Comparison of ENCODE assay signal across 23 cellular contexts in genomic region chr11:19967796-19968195, GRCh38.
"Had no signal": no experiment of that assay in that cellular context is flagged by ENCODE, and none has a peak within 500 bp of the region (broad histone marks: within the 10 kb centered on the region; RNA-seq: fewer than 3 reads in every experiment).

No MANE protein-coding gene starts in this region.

- H3K9me3 Mint-ChIP-seq: effector memory CD8-positive, alpha-beta T cell; naive thymus-derived CD4-positive, alpha-beta T cell; nephron; neural progenitor cell; stimulated activated effector memory CD8-positive, alpha-beta T cell treated with anti-CD3 and anti-CD28 coated beads, Interleukin-12 subunit alpha, Interleukin-12 subunit beta, amount 100 ng/mL, for 72 hours had no signal

- H3K79me2 ChIP-seq: parathyroid adenoma had no signal

- H3K27me3 ChIP-seq: neural progenitor cell, right atrium auricular region, sigmoid colon, testis, tibial artery, upper lobe of left lung had no signal

- H3K36me3 Mint-ChIP-seq: naive thymus-derived CD4-positive, alpha-beta T cell had no signal

- H3K4me3 ChIP-seq: neural progenitor cell, prostate gland, right atrium auricular region, sigmoid colon, testis, tibial artery, upper lobe of left lung had no signal

- H2AFZ ChIP-seq: neural progenitor cell, parathyroid adenoma had no signal

- H3K27ac ChIP-seq: neural progenitor cell, parathyroid adenoma, prostate gland, right atrium auricular region, sigmoid colon, testis, tibial artery, upper lobe of left lung had no signal

- H3K9ac ChIP-seq: neural progenitor cell, parathyroid adenoma had no signal

- H3K4me2 ChIP-seq: neural progenitor cell had no signal

- ATAC-seq: effector memory CD8-positive, alpha-beta T cell; naive thymus-derived CD4-positive, alpha-beta T cell; stimulated activated effector memory CD8-positive, alpha-beta T cell treated with anti-CD3 and anti-CD28 coated beads, Interleukin-12 subunit alpha, Interleukin-12 subunit beta, amount 100 ng/mL, for 72 hours had no signal

- H3K27ac Mint-ChIP-seq: effector memory CD8-positive, alpha-beta T cell; naive thymus-derived CD4-positive, alpha-beta T cell; neural progenitor cell; stimulated activated effector memory CD8-positive, alpha-beta T cell treated with anti-CD3 and anti-CD28 coated beads, Interleukin-12 subunit alpha, Interleukin-12 subunit beta, amount 100 ng/mL, for 72 hours had no signal

- H3K4me1 ChIP-seq: neural progenitor cell, parathyroid adenoma, prostate gland had no signal

- DNase-seq: cortex of kidney; effector memory CD8-positive, alpha-beta T cell; mesendoderm; midbrain; naive thymus-derived CD4-positive, alpha-beta T cell; sigmoid colon; stimulated activated CD4-positive, alpha-beta T cell treated with anti-CD3 and anti-CD28 coated beads, Interleukin-2, amount 100 ng/mL, for 24 hours; stimulated activated CD4-positive, alpha-beta T cell treated with anti-CD3 and anti-CD28 coated beads, Interleukin-4, amount 100 ng/mL, for 24 hours; stimulated activated naive CD4-positive, alpha-beta T cell treated with Interleukin-2 at 50 U/mL for 16 hours; substantia nigra; testis; tibial artery; upper lobe of left lung had no signal

- H3K9me3 ChIP-seq: prostate gland, right atrium auricular region, sigmoid colon, testis, tibial artery, upper lobe of left lung had no signal

- FAIRE-seq: endometrium, frontal cortex, keratinocyte, urothelium cell line had no signal

- H3K36me3 ChIP-seq: neural progenitor cell, prostate gland, right atrium auricular region, upper lobe of left lung had no signal

- H3K4me3 Mint-ChIP-seq: effector memory CD8-positive, alpha-beta T cell; naive thymus-derived CD4-positive, alpha-beta T cell; nephron; neural progenitor cell; stimulated activated effector memory CD8-positive, alpha-beta T cell treated with anti-CD3 and anti-CD28 coated beads, Interleukin-12 subunit alpha, Interleukin-12 subunit beta, amount 100 ng/mL, for 72 hours had no signal
